3 cellular contexts compared by ENCODE assay signal in genomic region chr3:153129426-153129825, GRCh38.
TF ChIP-seq lines count a peak whose summit lies in the region.

No MANE protein-coding gene starts in this region.

TF ChIP-seq in SK-N-SH, 30 proteins besides CTCF, POLR2A, EP300 and RAD21:
- no peak for TF ChIP-seq MXI1 (IDR thresholded peaks at IDR 0.05; ENCODE audit: low read depth, low read length)
- TF ChIP-seq NFIC (IDR thresholded peaks at IDR 0.05; ENCODE audit: borderline replicate concordance): no peak
- TF ChIP-seq, protein P1, sequence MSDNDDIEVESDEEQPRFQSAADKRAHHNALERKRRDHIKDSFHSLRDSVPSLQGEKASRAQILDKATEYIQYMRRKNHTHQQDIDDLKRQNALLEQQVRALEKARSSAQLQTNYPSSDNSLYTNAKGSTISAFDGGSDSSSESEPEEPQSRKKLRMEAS (IDR thresholded peaks at IDR 0.05; ENCODE audit: low read depth): no peak
- TF ChIP-seq TAF1 (IDR thresholded peaks at IDR 0.05; ENCODE audit: borderline replicate concordance, low read depth, low read length): no peak

TF ChIP-seq in SK-N-SH treated with all-trans-retinoic acid at 6 μM for 48 hours, 23 proteins besides CTCF, POLR2A, EP300 and RAD21:
- TF ChIP-seq PPARA (CRISPR knock-in tag; IDR thresholded peaks at IDR 0.05; ENCODE audit: borderline replicate concordance) (no peak), PATZ1 (CRISPR knock-in tag; IDR thresholded peaks at IDR 0.05; ENCODE audit: borderline replicate concordance) (no peak), CSDC2 (CRISPR knock-in tag; IDR thresholded peaks at IDR 0.05) (no peak), RARB (CRISPR knock-in tag; IDR thresholded peaks at IDR 0.05) (no peak), ESRRG (CRISPR knock-in tag; IDR thresholded peaks at IDR 0.05) (no peak), ZNF70 (CRISPR knock-in tag; IDR thresholded peaks at IDR 0.05) (no peak), CREB5 (CRISPR knock-in tag; IDR thresholded peaks at IDR 0.05; ENCODE audit: low read depth) (no peak), POU6F1 (CRISPR knock-in tag; IDR thresholded peaks at IDR 0.05; ENCODE audit: borderline replicate concordance, low read depth) (no peak), SNAI2 (CRISPR knock-in tag; IDR thresholded peaks at IDR 0.05) (no peak), TOX (CRISPR knock-in tag; IDR thresholded peaks at IDR 0.05; ENCODE audit: borderline replicate concordance) (no peak)

TF ChIP-seq in IMR-90, 13 proteins besides CTCF, POLR2A, EP300 and RAD21:
- TF ChIP-seq FOS (IDR thresholded peaks at IDR 0.05; ENCODE audit: low read depth, low read length): no peak
- TF ChIP-seq RCOR1 (IDR thresholded peaks at IDR 0.05; ENCODE audit: insufficient replicate concordance, low read length): no peak
- no peak for TF ChIP-seq MXI1 (IDR thresholded peaks at IDR 0.05; ENCODE audit: borderline replicate concordance, low read depth, low read length)
- no peak for TF ChIP-seq CEBPB (IDR thresholded peaks at IDR 0.05; ENCODE audit: low read depth, low read length)
- TF ChIP-seq MAZ (IDR thresholded peaks at IDR 0.05; ENCODE audit: borderline replicate concordance, low read depth, low read length): no peak
- TF ChIP-seq SMC3 (IDR thresholded peaks at IDR 0.05; ENCODE audit: low read depth, low read length): no peak
- no peak for TF ChIP-seq MAFK (IDR thresholded peaks at IDR 0.05; ENCODE audit: low read depth, low read length)
- no peak for TF ChIP-seq RFX5 (IDR thresholded peaks at IDR 0.05; ENCODE audit: low read depth, low read length)
- TF ChIP-seq BHLHE40 (IDR thresholded peaks at IDR 0.05; ENCODE audit: low read depth, low read length): no peak
- TF ChIP-seq USF2 (IDR thresholded peaks at IDR 0.05; ENCODE audit: low read depth, low read length): no peak
- TF ChIP-seq, protein P2, sequence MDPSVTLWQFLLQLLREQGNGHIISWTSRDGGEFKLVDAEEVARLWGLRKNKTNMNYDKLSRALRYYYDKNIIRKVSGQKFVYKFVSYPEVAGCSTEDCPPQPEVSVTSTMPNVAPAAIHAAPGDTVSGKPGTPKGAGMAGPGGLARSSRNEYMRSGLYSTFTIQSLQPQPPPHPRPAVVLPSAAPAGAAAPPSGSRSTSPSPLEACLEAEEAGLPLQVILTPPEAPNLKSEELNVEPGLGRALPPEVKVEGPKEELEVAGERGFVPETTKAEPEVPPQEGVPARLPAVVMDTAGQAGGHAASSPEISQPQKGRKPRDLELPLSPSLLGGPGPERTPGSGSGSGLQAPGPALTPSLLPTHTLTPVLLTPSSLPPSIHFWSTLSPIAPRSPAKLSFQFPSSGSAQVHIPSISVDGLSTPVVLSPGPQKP (IDR thresholded peaks at IDR 0.05; ENCODE audit: borderline replicate concordance, low read depth, low read length): no peak
- no peak for TF ChIP-seq NFE2L2 (IDR thresholded peaks at IDR 0.05; ENCODE audit: low read depth, low read length)
- no peak for TF ChIP-seq CHD1 (IDR thresholded peaks at IDR 0.05; ENCODE audit: low read depth, low read length)
